Comparison of ENCODE assay signal across 11 cellular contexts in genomic region chr16:525123-525519, GRCh38. TPM values are rescaled to one million over a fixed set of nuclear protein-coding genes. Genes with fewer than 3 reads are reported as not detected.
DNase-seq lines count a peak whose midpoint lies in the region; ATAC-seq lines count a peak whose summit lies in the region.
"Had no signal": no experiment of that assay in that cellular context is flagged by ENCODE, and none has a peak within 500 bp of the region (broad histone marks: within the 10 kb centered on the region; RNA-seq: fewer than 3 reads in every experiment).

No MANE protein-coding gene starts in this region.

- H3K27me3 Mint-ChIP-seq in immature natural killer cell (ENCODE audit: low read depth in 3 of 3): peaks cover 2 to 14% (median 3%) of the 10 kb centered on the region in 3 donors

- intact Hi-C loops in sciatic nerve (cut with DNase I): no loop called here

- H3K4me1 Mint-ChIP-seq in immature natural killer cell: peaks cover 30 to 31% of the 10 kb centered on the region in 2 donors

- peak; percentile 39 for DNase-seq in stimulated activated CD4-positive, alpha-beta T cell treated with anti-CD3 and anti-CD28 coated beads, Interleukin-1b, Interleukin-23, amount 100 ng/mL, for 48 hours
- no peak for DNase-seq in stimulated activated CD4-positive, alpha-beta T cell treated with anti-CD3 and anti-CD28 coated beads, Interleukin-2, amount 100 ng/mL, for 24 hours
- no peak for DNase-seq in activated naive CD4-positive, alpha-beta T cell treated with anti-CD3 and anti-CD28 coated beads, Interleukin-2, amount 50 U/mL, for 72 hours (ENCODE audit: low spot score in 2 of 2)
- no peak for DNase-seq in immature natural killer cell
- no peak for DNase-seq in sciatic nerve (ENCODE audit: low spot score)
- DNase-seq in DMS53 (lab: John Stamatoyannopoulos, UW): no peak
- DNase-seq in pons (ENCODE audit: low spot score): no peak
- DNase-seq: aorta, NCI-H1930 had no signal

- ATAC-seq in activated naive CD4-positive, alpha-beta T cell treated with anti-CD3 and anti-CD28 coated beads, Interleukin-2, amount 50 U/mL, for 72 hours: peak in 1 of 2 donors; percentile 4
- no peak for ATAC-seq in sciatic nerve
- ATAC-seq in HG02973 (IDR thresholded peaks at IDR 0.05; ENCODE audit: unreplicated experiment): no peak

- peak overlapping the region in 4 of 5 donors; percentile 11 to 66 (median 39) for H3K4me3 Mint-ChIP-seq in immature natural killer cell

- H3K27ac Mint-ChIP-seq in activated naive CD4-positive, alpha-beta T cell treated with anti-CD3 and anti-CD28 coated beads, Interleukin-2, amount 50 U/mL, for 72 hours: peak overlapping the region; percentile 84 to 100
- peak overlapping the region in 4 of 6 donors; percentile 53 to 84 (median 82) for H3K27ac Mint-ChIP-seq in immature natural killer cell

- no peaks in the 10 kb centered on the region for H3K9me3 Mint-ChIP-seq in activated naive CD4-positive, alpha-beta T cell treated with anti-CD3 and anti-CD28 coated beads, Interleukin-2, amount 50 U/mL, for 72 hours
- no peaks in the 10 kb centered on the region for H3K9me3 Mint-ChIP-seq in immature natural killer cell

- H3K36me3 Mint-ChIP-seq in activated naive CD4-positive, alpha-beta T cell treated with anti-CD3 and anti-CD28 coated beads, Interleukin-2, amount 50 U/mL, for 72 hours: peaks cover 8 to 12% of the 10 kb centered on the region in 2 donors
- H3K36me3 Mint-ChIP-seq in immature natural killer cell: no peaks in the 10 kb centered on the region

RNA-seq across cellular contexts. Expression of gene CAPN15, which starts 2.4 kb away (rescaled TPM):
- 10 to 100 TPM; 55.5 to 76.5 TPM for total RNA-seq in activated naive CD4-positive, alpha-beta T cell treated with anti-CD3 and anti-CD28 coated beads, Interleukin-2, amount 50 U/mL, for 72 hours
- 10 to 100 TPM in 2 of 3 donors, 1 to 10 TPM in 1; 9.2 to 30.7 (median 10.1) TPM for polyA plus RNA-seq in immature natural killer cell
- 35.2 TPM for total RNA-seq in sciatic nerve

RNA-seq across cellular contexts. Expression of gene PRR35, which starts 35.1 kb away (rescaled TPM):
- not detected for total RNA-seq in activated naive CD4-positive, alpha-beta T cell treated with anti-CD3 and anti-CD28 coated beads, Interleukin-2, amount 50 U/mL, for 72 hours
- polyA plus RNA-seq in immature natural killer cell: not detected
- not detected for total RNA-seq in sciatic nerve
- total RNA-seq: aorta, H4 had no signal

RNA-seq across cellular contexts. Expression of gene NHLRC4, which starts 41.7 kb away (rescaled TPM):
- 1 to 10 TPM in 1 of 2 donors, under 1 TPM in 1; 0.59 to 1.8 TPM for total RNA-seq in activated naive CD4-positive, alpha-beta T cell treated with anti-CD3 and anti-CD28 coated beads, Interleukin-2, amount 50 U/mL, for 72 hours
- under 1 TPM in 2 of 3 donors, not detected in 1; 0.42 to 0.61 TPM for polyA plus RNA-seq in immature natural killer cell
- total RNA-seq in sciatic nerve: 1.2 TPM

RNA-seq across cellular contexts. Expression of gene PIGQ, which starts 44.6 kb away (rescaled TPM):
- total RNA-seq in activated naive CD4-positive, alpha-beta T cell treated with anti-CD3 and anti-CD28 coated beads, Interleukin-2, amount 50 U/mL, for 72 hours: 10 to 100 TPM; 21.9 to 24.2 TPM
- polyA plus RNA-seq in immature natural killer cell: 10 to 100 TPM; 10.5 to 17.7 (median 12.6) TPM
- 46.6 TPM for total RNA-seq in sciatic nerve
